Comparison of ENCODE assay signal across 1 cellular context in the genomic region with DNA sequence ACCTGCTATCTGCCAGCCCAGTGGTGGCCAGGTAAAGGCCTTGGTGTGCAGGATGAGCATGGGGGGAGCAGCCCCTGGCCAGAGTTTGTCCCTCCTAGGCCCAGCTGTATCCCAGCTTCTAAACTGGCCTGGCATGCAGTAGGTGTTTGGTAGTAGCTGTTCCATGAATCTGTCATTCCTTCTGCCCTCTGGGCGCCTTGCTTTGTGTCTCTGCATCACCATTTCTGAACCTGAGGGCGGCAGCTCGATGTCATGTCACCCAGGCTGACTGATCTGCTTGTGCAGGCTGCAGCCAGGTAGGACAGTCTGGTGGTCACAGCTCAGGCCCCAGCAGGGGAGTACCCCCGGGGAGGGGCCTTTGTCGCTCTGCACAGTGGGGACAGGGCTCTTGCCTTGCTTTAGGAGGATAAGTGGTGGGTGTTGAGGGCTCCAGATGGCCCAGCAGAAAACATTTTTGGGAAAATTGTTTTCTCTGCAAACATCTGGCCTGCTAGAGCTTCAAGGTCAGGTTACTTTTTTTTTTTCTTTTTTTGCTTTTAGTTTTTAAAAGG.
TF ChIP-seq lines count a peak whose summit lies in the region.

No MANE protein-coding gene starts in this region.

TF ChIP-seq in HepG2, 621 proteins besides CTCF, POLR2A, EP300 and RAD21:
- TF ChIP-seq DMAP1 (CRISPR knock-in tag; IDR thresholded peaks at IDR 0.05) (no peak), LRRFIP1 (CRISPR knock-in tag; conservative IDR thresholded peaks at IDR 0.05) (no peak), MED13 (CRISPR knock-in tag; IDR thresholded peaks at IDR 0.05) (no peak)
- TF ChIP-seq, protein P1, sequence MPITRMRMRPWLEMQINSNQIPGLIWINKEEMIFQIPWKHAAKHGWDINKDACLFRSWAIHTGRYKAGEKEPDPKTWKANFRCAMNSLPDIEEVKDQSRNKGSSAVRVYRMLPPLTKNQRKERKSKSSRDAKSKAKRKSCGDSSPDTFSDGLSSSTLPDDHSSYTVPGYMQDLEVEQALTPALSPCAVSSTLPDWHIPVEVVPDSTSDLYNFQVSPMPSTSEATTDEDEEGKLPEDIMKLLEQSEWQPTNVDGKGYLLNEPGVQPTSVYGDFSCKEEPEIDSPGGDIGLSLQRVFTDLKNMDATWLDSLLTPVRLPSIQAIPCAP (CRISPR knock-in tag; IDR thresholded peaks at IDR 0.05; ENCODE audit: low read depth): no peak
- TF ChIP-seq, protein P2, sequence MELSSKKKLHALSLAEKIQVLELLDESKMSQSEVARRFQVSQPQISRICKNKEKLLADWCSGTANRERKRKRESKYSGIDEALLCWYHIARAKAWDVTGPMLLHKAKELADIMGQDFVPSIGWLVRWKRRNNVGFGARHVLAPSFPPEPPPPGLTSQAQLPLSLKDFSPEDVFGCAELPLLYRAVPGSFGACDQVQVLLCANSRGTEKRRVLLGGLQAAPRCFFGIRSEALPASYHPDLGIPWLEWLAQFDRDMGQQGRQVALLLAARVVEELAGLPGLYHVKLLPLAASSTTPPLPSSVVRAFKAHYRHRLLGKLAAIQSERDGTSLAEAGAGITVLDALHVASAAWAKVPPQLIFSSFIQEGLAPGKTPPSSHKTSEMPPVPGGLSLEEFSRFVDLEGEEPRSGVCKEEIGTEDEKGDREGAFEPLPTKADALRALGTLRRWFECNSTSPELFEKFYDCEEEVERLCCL (CRISPR knock-in tag; IDR thresholded peaks at IDR 0.05; ENCODE audit: borderline replicate concordance): no peak
